In the genomic region with DNA sequence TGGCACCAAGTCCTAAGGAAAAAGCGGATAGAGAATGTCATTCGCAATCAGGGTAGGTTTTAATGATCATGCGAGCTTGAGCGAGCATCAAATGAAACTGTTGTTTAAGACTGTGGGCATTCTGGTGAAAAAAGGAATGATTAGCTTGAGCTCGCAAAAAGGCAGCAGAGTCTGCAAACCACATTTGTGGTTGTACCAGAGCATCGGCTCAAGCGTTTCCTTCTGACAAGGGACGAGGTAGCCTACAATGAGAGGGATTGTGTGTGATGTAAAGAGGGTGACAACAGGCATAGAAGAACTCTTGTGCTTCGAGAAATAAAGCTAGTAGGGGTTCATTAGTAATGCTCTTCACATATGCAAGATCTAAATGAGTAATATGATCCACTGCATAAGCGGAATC, we compare ENCODE assay signal across 24 cellular contexts. TPM values are rescaled to one million over a fixed set of nuclear protein-coding genes. Genes with fewer than 3 reads are reported as not detected.
DNase-seq lines count a peak whose midpoint lies in the region; ATAC-seq and TF ChIP-seq lines count a peak whose summit lies in the region.
"Had no signal": no experiment of that assay in that cellular context is flagged by ENCODE, and none has a peak within 500 bp of the region (broad histone marks: within the 10 kb centered on the region; RNA-seq: fewer than 3 reads in every experiment).

No MANE protein-coding gene starts in this region.

- H3K9me2 ChIP-seq in OCI-LY7 (ENCODE audit: insufficient read depth, low read length) = no peaks in the 10 kb centered on the region

- no peak overlapping the region for H3K27ac ChIP-seq in BLaER1 treated with 17β-estradiol and CSF1 and Interleukin-3, amounts not matched to agents 10 nM and 100 nM
- no peak overlapping the region for H3K27ac ChIP-seq in naive thymus-derived CD4-positive, alpha-beta T cell (ENCODE audit: low read depth, low read length)
- no peak overlapping the region for H3K27ac ChIP-seq in OCI-LY7 (ENCODE audit: low read depth, low read length, poor library complexity, severe bottlenecking)
- H3K27ac ChIP-seq: ascending aorta, lower lobe of right lung, thoracic aorta had no signal

- H3K4me3 ChIP-seq in BLaER1 treated with 17β-estradiol and CSF1 and Interleukin-3, amounts not matched to agents 10 nM and 100 nM = no peak overlapping the region
- no peak overlapping the region for H3K4me3 ChIP-seq in naive thymus-derived CD4-positive, alpha-beta T cell (ENCODE audit: low read length)
- no peak overlapping the region for H3K4me3 ChIP-seq in OCI-LY7 (ENCODE audit: low read depth, low read length, poor library complexity, severe bottlenecking)
- H3K4me3 ChIP-seq: ascending aorta, lower lobe of right lung, thoracic aorta had no signal

- no peaks in the 10 kb centered on the region for H3K27me3 Mint-ChIP-seq in activated CD8-positive, alpha-beta T cell treated with anti-CD3 and anti-CD28 coated beads for 36 hours
- no peaks in the 10 kb centered on the region for H3K27me3 Mint-ChIP-seq in naive thymus-derived CD4-positive, alpha-beta T cell

- intact Hi-C loops in activated CD8-positive, alpha-beta T cell treated with anti-CD3 and anti-CD28 coated beads for 36 hours (cut with micrococcal nuclease) = loop anchor here (5.0 kb wide), 1 partner anchor 40 kb away; no protein-coding TSS in a partner anchor
- intact Hi-C loops in naive thymus-derived CD4-positive, alpha-beta T cell (cut with micrococcal nuclease) = loop anchor here in 1 of 2 donors (10.0 kb wide), 1 partner anchor 412 kb away; the partner anchor contains the start of gene DEDD
- intact Hi-C loops in OCI-LY7 (cut with micrococcal nuclease; ENCODE audit: unreplicated experiment) = no loop called here

- no peaks in the 10 kb centered on the region for H3K79me2 ChIP-seq in OCI-LY7 (ENCODE audit: insufficient read depth, low read depth, low read length)

- H3K4me3 Mint-ChIP-seq in activated CD8-positive, alpha-beta T cell treated with anti-CD3 and anti-CD28 coated beads for 36 hours = peak overlapping the region; percentile 30
- peak overlapping the region in 6 of 10 donors; percentile 27 to 66 (median 42) for H3K4me3 Mint-ChIP-seq in naive thymus-derived CD4-positive, alpha-beta T cell

- peaks cover 0 to 8% (median 0%) of the 10 kb centered on the region in 11 experiments; a peak in 3 of 22 replicates for H3K9me3 ChIP-seq in BLaER1 treated with 17β-estradiol and CSF1 and Interleukin-3, amounts not matched to agents 10 nM and 100 nM (replicated peaks in 1 of 11)
- H3K9me3 ChIP-seq in naive thymus-derived CD4-positive, alpha-beta T cell (ENCODE audit: control insufficient read depth in 2 of 3, low read length in 3 of 3) = no peaks in the 10 kb centered on the region
- peaks cover 5% of the 10 kb centered on the region; the same call in 1 of the 2 replicates for H3K9me3 ChIP-seq in OCI-LY7 (ENCODE audit: low read length)
- H3K9me3 ChIP-seq: ascending aorta, lower lobe of right lung, thoracic aorta had no signal

- POLR2A ChIA-PET in activated CD8-positive, alpha-beta T cell treated with anti-CD3 and anti-CD28 coated beads for 36 hours (lab: Charles Lee) = interaction anchor here (0.8 to 2.9 kb wide), 8 partner anchors 11 to 75 kb away, joined by 3 to 21 read pairs (median 3); partner anchors contain the start of gene CD48
- POLR2A ChIA-PET in naive thymus-derived CD4-positive, alpha-beta T cell (lab: Charles Lee) = interaction anchor here (0.7 to 3.3 kb wide), 5 partner anchors 10 to 115 kb away, joined by 3 to 23 read pairs (median 6); partner anchors contain the start of gene CD48
- POLR2A ChIA-PET in OCI-LY7 (lab: Charles Lee) = interaction anchor here (0.6 to 0.9 kb wide), 2 partner anchors 11 to 100 kb away, joined by 3 read pairs; partner anchors contain the start of gene CD48

- CTCF ChIA-PET in activated CD8-positive, alpha-beta T cell treated with anti-CD3 and anti-CD28 coated beads for 36 hours (lab: Charles Lee) = interaction anchor here (0.8 to 10.0 kb wide), 17 partner anchors 9 to 268 kb away, joined by 3 to 217 read pairs (median 13); partner anchors contain the start of genes CD48 and SLAMF7
- CTCF ChIA-PET in naive thymus-derived CD4-positive, alpha-beta T cell (lab: Charles Lee) = interaction anchor here (0.6 to 9.3 kb wide), 14 partner anchors 8 to 230 kb away, joined by 3 to 85 read pairs (median 4); partner anchors contain the start of genes CD48, ITLN2 and SLAMF7
- CTCF ChIA-PET in OCI-LY7 (lab: Charles Lee; ENCODE audit: unreplicated experiment) = interaction anchor here (0.8 to 1.4 kb wide), 2 partner anchors 11 to 229 kb away, joined by 3 read pairs; partner anchors contain the start of gene CD48

- H3K36me3 ChIP-seq in BLaER1 treated with 17β-estradiol and CSF1 and Interleukin-3, amounts not matched to agents 10 nM and 100 nM = no peaks in the 10 kb centered on the region
- H3K36me3 ChIP-seq in naive thymus-derived CD4-positive, alpha-beta T cell (ENCODE audit: control insufficient read depth in 2 of 3, insufficient read depth in 3 of 3, low read length in 3 of 3) = no peaks in the 10 kb centered on the region
- no peaks in the 10 kb centered on the region; the same call in 1 of the 2 replicates for H3K36me3 ChIP-seq in OCI-LY7 (ENCODE audit: insufficient read depth, low read length)
- H3K36me3 ChIP-seq: ascending aorta, lower lobe of right lung, thoracic aorta had no signal

- H4K20me1 ChIP-seq in BLaER1 treated with 17β-estradiol and CSF1 and Interleukin-3, amounts not matched to agents 10 nM and 100 nM = no peaks in the 10 kb centered on the region
- H4K20me1 ChIP-seq in OCI-LY7 (ENCODE audit: insufficient read depth, low read length) = no peaks in the 10 kb centered on the region

- peak overlapping the region; percentile 15 to 68 (median 45); a peak in 21 of 22 replicates for H3K4me2 ChIP-seq in BLaER1 treated with 17β-estradiol and CSF1 and Interleukin-3, amounts not matched to agents 10 nM and 100 nM
- H3K4me2 ChIP-seq in OCI-LY7 (ENCODE audit: low read length) = no peak overlapping the region

- TF ChIP-seq CTCF in activated CD8-positive, alpha-beta T cell treated with anti-CD3 and anti-CD28 coated beads for 36 hours (IDR thresholded peaks at IDR 0.05) = no peak
- no peak for TF ChIP-seq CTCF in OCI-LY7 (conservative IDR thresholded peaks at IDR 0.05; ENCODE audit: low read length)

- peak; percentile 56 for DNase-seq in GDM1 (lab: John Stamatoyannopoulos, UW)
- no peak for DNase-seq in activated CD8-positive, alpha-beta T cell treated with anti-CD3 and anti-CD28 coated beads for 36 hours
- DNase-seq in naive thymus-derived CD4-positive, alpha-beta T cell = no peak
- no peak for DNase-seq in stimulated activated naive CD4-positive, alpha-beta T cell (lab: John Stamatoyannopoulos, UW)
- DNase-seq in OCI-LY7 (ENCODE audit: low spot score) = no peak
- no peak for DNase-seq in AG08395 (ENCODE audit: low spot score)
- DNase-seq: activated effector memory CD4-positive, alpha-beta T cell treated with anti-CD3 and anti-CD28 coated beads, Interleukin-2, amount 50 U/mL, for 16 hours; AML-193; effector CD8-positive, alpha-beta T cell; head of caudate nucleus; lower lobe of right lung; NCI-H1694; NCI-H2227 treated with DMSO at 0.1 percent for 48 hours; NCI-H82; posterior cingulate gyrus; RPMI8226; stimulated activated CD4-positive, alpha-beta T cell treated with anti-CD3 and anti-CD28 coated beads, Interleukin-4, amount 100 ng/mL, for 24 hours had no signal

- no peaks in the 10 kb centered on the region for H3K36me3 Mint-ChIP-seq in activated CD8-positive, alpha-beta T cell treated with anti-CD3 and anti-CD28 coated beads for 36 hours (ENCODE audit: low read depth)
- H3K36me3 Mint-ChIP-seq in naive thymus-derived CD4-positive, alpha-beta T cell = no peaks in the 10 kb centered on the region

- no peaks in the 10 kb centered on the region for H3K27me3 ChIP-seq in BLaER1 treated with 17β-estradiol and CSF1 and Interleukin-3, amounts not matched to agents 10 nM and 100 nM
- no peaks in the 10 kb centered on the region for H3K27me3 ChIP-seq in naive thymus-derived CD4-positive, alpha-beta T cell (ENCODE audit: control insufficient read depth in 2 of 2, insufficient read depth in 2 of 2, low read length in 2 of 2)
- H3K27me3 ChIP-seq: ascending aorta had no signal

- peak; percentile 35 for ATAC-seq in activated CD8-positive, alpha-beta T cell treated with anti-CD3 and anti-CD28 coated beads for 36 hours
- peak; percentile 28 for ATAC-seq in naive thymus-derived CD4-positive, alpha-beta T cell
- ATAC-seq in HG02588 (IDR thresholded peaks at IDR 0.05; ENCODE audit: unreplicated experiment) = no peak
- ATAC-seq: lower lobe of right lung had no signal

- no peak overlapping the region for H3K9ac ChIP-seq in BLaER1 treated with 17β-estradiol and CSF1 and Interleukin-3, amounts not matched to agents 10 nM and 100 nM

- BruUV-seq in OCI-LY7 (replicated peaks; lab: Mats Ljungman, UMichigan) = no TSS peak

- peaks cover 46% of the 10 kb centered on the region for H3K4me1 Mint-ChIP-seq in activated CD8-positive, alpha-beta T cell treated with anti-CD3 and anti-CD28 coated beads for 36 hours (ENCODE audit: low read depth)
- peaks cover 25 to 39% (median 32%) of the 10 kb centered on the region in 7 donors for H3K4me1 Mint-ChIP-seq in naive thymus-derived CD4-positive, alpha-beta T cell

- H3K27ac Mint-ChIP-seq in activated CD8-positive, alpha-beta T cell treated with anti-CD3 and anti-CD28 coated beads for 36 hours = peak overlapping the region; percentile 55
- peak overlapping the region in 6 of 9 donors; percentile 7 to 88 (median 34) for H3K27ac Mint-ChIP-seq in naive thymus-derived CD4-positive, alpha-beta T cell

- no peak overlapping the region for H2AFZ ChIP-seq in OCI-LY7 (ENCODE audit: low read length)

- H3K4me1 ChIP-seq in BLaER1 treated with 17β-estradiol and CSF1 and Interleukin-3, amounts not matched to agents 10 nM and 100 nM = peaks cover 41 to 84% (median 45%) of the 10 kb centered on the region in 10 experiments
- peaks cover 15 to 21% of the 10 kb centered on the region in 2 donors for H3K4me1 ChIP-seq in naive thymus-derived CD4-positive, alpha-beta T cell (ENCODE audit: control insufficient read depth in 2 of 2, insufficient read depth in 2 of 2, low read length in 2 of 2)
- H3K4me1 ChIP-seq in OCI-LY7 (ENCODE audit: insufficient read depth, low read length, poor library complexity, severe bottlenecking) = peaks cover 17% of the 10 kb centered on the region
- H3K4me1 ChIP-seq: ascending aorta had no signal

- no peaks in the 10 kb centered on the region for H3K9me3 Mint-ChIP-seq in activated CD8-positive, alpha-beta T cell treated with anti-CD3 and anti-CD28 coated beads for 36 hours
- no peaks in the 10 kb centered on the region for H3K9me3 Mint-ChIP-seq in naive thymus-derived CD4-positive, alpha-beta T cell

RNA-seq across cellular contexts. Expression of gene CD48, which starts 11.1 kb away (rescaled TPM):
- 100 to 1,000 TPM; 379 to 388 TPM for total RNA-seq in activated CD8-positive, alpha-beta T cell treated with anti-CD3 and anti-CD28 coated beads for 36 hours
- 100 to 1,000 TPM; 253 to 438 (median 358) TPM for total RNA-seq in naive thymus-derived CD4-positive, alpha-beta T cell
- 100 to 1,000 TPM; 200 to 223 TPM for polyA plus RNA-seq in naive thymus-derived CD4-positive, alpha-beta T cell
- total RNA-seq in OCI-LY7 (2014; rRNA removed; shearing (Covaris generic)) = 131 and 150 TPM in 2 replicates
- 131 and 149 TPM in 2 replicates for total RNA-seq in OCI-LY7 (2022)
- total RNA-seq: ascending aorta, H4, myocyte had no signal

RNA-seq across cellular contexts. Expression of gene SLAMF7, which starts 16.3 kb away (rescaled TPM):
- 10 to 100 TPM; 90.0 to 93.5 TPM for total RNA-seq in activated CD8-positive, alpha-beta T cell treated with anti-CD3 and anti-CD28 coated beads for 36 hours
- 10 to 100 TPM in 2 of 5 experiments, 1 to 10 TPM in 3; 1.9 to 39.3 (median 7.7) TPM for total RNA-seq in naive thymus-derived CD4-positive, alpha-beta T cell
- polyA plus RNA-seq in naive thymus-derived CD4-positive, alpha-beta T cell = under 1 TPM; 0.21 to 0.52 TPM
- not detected in 2 replicates for total RNA-seq in OCI-LY7 (2014; rRNA removed; shearing (Covaris generic))
- not detected in 2 replicates for total RNA-seq in OCI-LY7 (2022)
- total RNA-seq: ascending aorta, cerebellum, myocyte had no signal
